ENCODE assay signal across 8 cellular contexts in the genomic region with DNA sequence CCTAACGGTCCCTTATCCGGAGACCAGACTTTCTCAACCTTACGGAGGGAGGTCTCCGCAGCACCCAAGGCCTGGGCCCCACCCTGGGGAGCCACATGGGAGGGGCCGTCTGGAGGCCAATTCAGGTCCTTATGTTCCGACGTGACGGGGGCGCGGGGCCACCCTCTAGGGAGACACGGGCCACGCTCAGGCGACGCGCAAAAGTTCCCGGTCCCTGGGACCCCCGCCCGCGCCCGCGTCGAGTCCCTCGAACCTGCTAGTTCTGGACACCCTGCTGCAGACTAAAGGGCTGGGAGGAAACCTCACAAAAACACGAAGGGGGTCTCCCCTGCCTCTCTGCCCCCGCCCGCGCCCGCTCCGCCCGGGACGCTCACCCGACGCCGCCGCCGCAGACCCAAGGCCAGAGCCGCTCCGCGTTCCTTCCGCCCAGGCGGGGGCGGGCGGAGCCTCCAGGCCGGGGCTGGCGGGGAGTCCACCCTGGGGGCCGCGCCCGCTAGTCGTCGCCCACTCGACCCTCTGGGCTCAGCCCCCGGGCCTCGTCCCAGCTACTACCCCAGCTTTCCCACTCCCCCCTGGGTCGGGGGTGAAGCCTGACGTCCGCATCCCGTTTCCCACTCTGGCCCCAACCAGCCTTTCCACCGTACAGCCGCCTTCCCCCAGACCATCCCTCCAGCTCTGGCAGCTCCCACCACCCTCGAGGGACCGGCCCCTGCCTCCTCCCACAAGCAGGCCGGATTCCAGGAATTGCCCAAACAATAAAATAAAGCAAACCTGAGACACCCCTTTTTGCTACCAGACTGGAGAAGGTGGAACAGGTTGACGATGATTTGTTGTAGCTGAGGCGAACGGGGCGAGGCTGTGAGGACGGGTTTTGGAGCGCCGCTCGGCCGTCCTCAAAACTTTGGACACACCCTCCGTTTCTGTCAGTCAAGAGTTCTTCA. TPM values are rescaled to one million over a fixed set of nuclear protein-coding genes. Genes with fewer than 3 reads are reported as not detected.
DNase-seq lines count a peak whose midpoint lies in the region; ATAC-seq and TF ChIP-seq lines count a peak whose summit lies in the region.

No MANE protein-coding gene starts in this region.

- no peaks in the 10 kb centered on the region for H3K27me3 ChIP-seq in Panc1 (ENCODE audit: control insufficient read depth, insufficient read depth, low read length)

- H3K36me3 ChIP-seq in Panc1 (ENCODE audit: control insufficient read depth, insufficient read depth, low read length) = peaks cover 10% of the 10 kb centered on the region; the same call in 1 of the 2 replicates

- CTCF ChIA-PET in Panc1 (lab: Charles Lee) = interaction anchor here (0.6 to 1.0 kb wide), 2 partner anchors 14 to 31 kb away, joined by 3 read pairs; no protein-coding TSS in a partner anchor

- no peak for ATAC-seq in Panc1
- no peak for ATAC-seq in natural killer cell
- ATAC-seq in GM19023 (IDR thresholded peaks at IDR 0.05; ENCODE audit: unreplicated experiment) = no peak
- no peak for ATAC-seq in GM18520 (IDR thresholded peaks at IDR 0.05; ENCODE audit: unreplicated experiment)
- ATAC-seq in GM18502 (IDR thresholded peaks at IDR 0.05; ENCODE audit: poor library complexity, unreplicated experiment) = no peak

- H3K4me3 ChIP-seq in Panc1 (ENCODE audit: low read depth in 2 of 2, low read length in 2 of 2) (peak overlapping the region; percentile 83 to 94), epithelial cell of esophagus (ENCODE audit: low read length) (peak overlapping the region; percentile 81)

- peak; percentile 11 for TF ChIP-seq POLR2A in GM10847 (IDR thresholded peaks at IDR 0.05; ENCODE audit: extremely low read depth, insufficient read length)

- no peak for TF ChIP-seq CTCF in Panc1 (IDR thresholded peaks at IDR 0.05)
- no peak for TF ChIP-seq CTCF in epithelial cell of esophagus (IDR thresholded peaks at IDR 0.05; ENCODE audit: insufficient read depth, low read depth, low read length, missing control alignments)
- TF ChIP-seq CTCF in natural killer cell (IDR thresholded peaks at IDR 0.05) = no peak

- H3K27ac Mint-ChIP-seq in natural killer cell = peak overlapping the region; percentile 83 to 97

- H3K36me3 Mint-ChIP-seq in natural killer cell = no peaks in the 10 kb centered on the region

- in situ Hi-C loops in Panc1 (cut with HindIII; ENCODE audit: low pct_unique_long_range_greater_than_20kb, low sequenced_read_pairs) = no loop called here

- POLR2A ChIA-PET in Panc1 (lab: Charles Lee) = interaction anchor here (0.6 kb wide), 1 partner anchor 141 kb away, joined by 5 read pairs; no protein-coding TSS in a partner anchor

- DNase-seq in Panc1 (ENCODE audit: low read depth, low spot score) (no peak), epithelial cell of esophagus (ENCODE audit: low read depth) (peak; percentile 86), natural killer cell (no peak), NAMALWA (ENCODE audit: low spot score) (no peak)

- peaks cover 24% of the 10 kb centered on the region for H3K4me1 ChIP-seq in Panc1 (ENCODE audit: control insufficient read depth, insufficient read depth, low read length)

- peak overlapping the region; percentile 99 for H3K27ac ChIP-seq in Panc1 (ENCODE audit: low read length)

- peaks cover 8 to 18% of the 10 kb centered on the region in 2 donors for H3K4me1 Mint-ChIP-seq in natural killer cell

- no peaks in the 10 kb centered on the region for H3K27me3 Mint-ChIP-seq in natural killer cell (ENCODE audit: low read depth in 2 of 2)

- intact Hi-C loops in Panc1 (cut with micrococcal nuclease; ENCODE audit: unreplicated experiment) (no loop called here), natural killer cell (cut with micrococcal nuclease) (no loop called here)

- no peaks in the 10 kb centered on the region for H3K9me3 Mint-ChIP-seq in natural killer cell

- no peaks in the 10 kb centered on the region for H3K9me3 ChIP-seq in Panc1 (ENCODE audit: control insufficient read depth, insufficient read depth, low read depth, low read length)

- no TSS peak for BruUV-seq in Panc1 (replicated peaks; lab: Mats Ljungman, UMichigan)

- H3K4me3 Mint-ChIP-seq in natural killer cell = peak overlapping the region; percentile 57

RNA-seq across cellular contexts. Expression of a gene that starts 2.7 kb away (rescaled TPM):
- 345 TPM for total RNA-seq in Panc1 (2021; ENCODE audit: unreplicated experiment)
- polyA plus RNA-seq in Panc1 (2012; ENCODE audit: insufficient read length) = 671 TPM
- total RNA-seq in natural killer cell = 100 to 1,000 TPM; 113 to 120 (median 118) TPM

RNA-seq across cellular contexts. Expression of a gene that starts 31.1 kb away (rescaled TPM):
- total RNA-seq in Panc1 (2021; ENCODE audit: unreplicated experiment) (175 TPM), natural killer cell (10 to 100 TPM; 27.6 to 35.0 (median 30.6) TPM)
- 310 TPM for polyA plus RNA-seq in Panc1 (2012; ENCODE audit: insufficient read length)

RNA-seq across cellular contexts. Expression of a gene that starts 33.0 kb away (rescaled TPM):
- total RNA-seq in Panc1 (2021; ENCODE audit: unreplicated experiment) (9.8 TPM), natural killer cell (1 to 10 TPM; 1.5 to 2.4 (median 2.2) TPM)
- polyA plus RNA-seq in Panc1 (2012; ENCODE audit: insufficient read length) = 13.3 TPM

RNA-seq across cellular contexts. Expression of a gene that starts 54.2 kb away (rescaled TPM):
- 103 TPM for total RNA-seq in Panc1 (2021; ENCODE audit: unreplicated experiment)
- 165 TPM for polyA plus RNA-seq in Panc1 (2012; ENCODE audit: insufficient read length)
- total RNA-seq in natural killer cell = 10 to 100 TPM; 21.5 to 25.1 (median 23.4) TPM

RNA-seq across cellular contexts. Expression of a gene that starts 56.2 kb away (rescaled TPM):
- total RNA-seq in Panc1 (2021; ENCODE audit: unreplicated experiment) (21.8 TPM), natural killer cell (1 to 10 TPM; 3.5 to 5.2 (median 5.0) TPM)
- polyA plus RNA-seq in Panc1 (2012; ENCODE audit: insufficient read length) = 44.2 TPM
